In genomic region chr2:197434541-197435513, GRCh38 we compare ENCODE assay signal across 1 cellular context.
TF ChIP-seq lines count a peak whose summit lies in the region.

A gene with protein sequence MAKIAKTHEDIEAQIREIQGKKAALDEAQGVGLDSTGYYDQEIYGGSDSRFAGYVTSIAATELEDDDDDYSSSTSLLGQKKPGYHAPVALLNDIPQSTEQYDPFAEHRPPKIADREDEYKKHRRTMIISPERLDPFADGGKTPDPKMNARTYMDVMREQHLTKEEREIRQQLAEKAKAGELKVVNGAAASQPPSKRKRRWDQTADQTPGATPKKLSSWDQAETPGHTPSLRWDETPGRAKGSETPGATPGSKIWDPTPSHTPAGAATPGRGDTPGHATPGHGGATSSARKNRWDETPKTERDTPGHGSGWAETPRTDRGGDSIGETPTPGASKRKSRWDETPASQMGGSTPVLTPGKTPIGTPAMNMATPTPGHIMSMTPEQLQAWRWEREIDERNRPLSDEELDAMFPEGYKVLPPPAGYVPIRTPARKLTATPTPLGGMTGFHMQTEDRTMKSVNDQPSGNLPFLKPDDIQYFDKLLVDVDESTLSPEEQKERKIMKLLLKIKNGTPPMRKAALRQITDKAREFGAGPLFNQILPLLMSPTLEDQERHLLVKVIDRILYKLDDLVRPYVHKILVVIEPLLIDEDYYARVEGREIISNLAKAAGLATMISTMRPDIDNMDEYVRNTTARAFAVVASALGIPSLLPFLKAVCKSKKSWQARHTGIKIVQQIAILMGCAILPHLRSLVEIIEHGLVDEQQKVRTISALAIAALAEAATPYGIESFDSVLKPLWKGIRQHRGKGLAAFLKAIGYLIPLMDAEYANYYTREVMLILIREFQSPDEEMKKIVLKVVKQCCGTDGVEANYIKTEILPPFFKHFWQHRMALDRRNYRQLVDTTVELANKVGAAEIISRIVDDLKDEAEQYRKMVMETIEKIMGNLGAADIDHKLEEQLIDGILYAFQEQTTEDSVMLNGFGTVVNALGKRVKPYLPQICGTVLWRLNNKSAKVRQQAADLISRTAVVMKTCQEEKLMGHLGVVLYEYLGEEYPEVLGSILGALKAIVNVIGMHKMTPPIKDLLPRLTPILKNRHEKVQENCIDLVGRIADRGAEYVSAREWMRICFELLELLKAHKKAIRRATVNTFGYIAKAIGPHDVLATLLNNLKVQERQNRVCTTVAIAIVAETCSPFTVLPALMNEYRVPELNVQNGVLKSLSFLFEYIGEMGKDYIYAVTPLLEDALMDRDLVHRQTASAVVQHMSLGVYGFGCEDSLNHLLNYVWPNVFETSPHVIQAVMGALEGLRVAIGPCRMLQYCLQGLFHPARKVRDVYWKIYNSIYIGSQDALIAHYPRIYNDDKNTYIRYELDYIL (minus strand): TSS chr2:197435028. CDS start chr2:197434999, 29 bp downstream.

TF ChIP-seq in HepG2, 621 proteins besides CTCF, POLR2A, EP300 and RAD21 (continued from another document and continues in another):
- TF ChIP-seq, protein P1, sequence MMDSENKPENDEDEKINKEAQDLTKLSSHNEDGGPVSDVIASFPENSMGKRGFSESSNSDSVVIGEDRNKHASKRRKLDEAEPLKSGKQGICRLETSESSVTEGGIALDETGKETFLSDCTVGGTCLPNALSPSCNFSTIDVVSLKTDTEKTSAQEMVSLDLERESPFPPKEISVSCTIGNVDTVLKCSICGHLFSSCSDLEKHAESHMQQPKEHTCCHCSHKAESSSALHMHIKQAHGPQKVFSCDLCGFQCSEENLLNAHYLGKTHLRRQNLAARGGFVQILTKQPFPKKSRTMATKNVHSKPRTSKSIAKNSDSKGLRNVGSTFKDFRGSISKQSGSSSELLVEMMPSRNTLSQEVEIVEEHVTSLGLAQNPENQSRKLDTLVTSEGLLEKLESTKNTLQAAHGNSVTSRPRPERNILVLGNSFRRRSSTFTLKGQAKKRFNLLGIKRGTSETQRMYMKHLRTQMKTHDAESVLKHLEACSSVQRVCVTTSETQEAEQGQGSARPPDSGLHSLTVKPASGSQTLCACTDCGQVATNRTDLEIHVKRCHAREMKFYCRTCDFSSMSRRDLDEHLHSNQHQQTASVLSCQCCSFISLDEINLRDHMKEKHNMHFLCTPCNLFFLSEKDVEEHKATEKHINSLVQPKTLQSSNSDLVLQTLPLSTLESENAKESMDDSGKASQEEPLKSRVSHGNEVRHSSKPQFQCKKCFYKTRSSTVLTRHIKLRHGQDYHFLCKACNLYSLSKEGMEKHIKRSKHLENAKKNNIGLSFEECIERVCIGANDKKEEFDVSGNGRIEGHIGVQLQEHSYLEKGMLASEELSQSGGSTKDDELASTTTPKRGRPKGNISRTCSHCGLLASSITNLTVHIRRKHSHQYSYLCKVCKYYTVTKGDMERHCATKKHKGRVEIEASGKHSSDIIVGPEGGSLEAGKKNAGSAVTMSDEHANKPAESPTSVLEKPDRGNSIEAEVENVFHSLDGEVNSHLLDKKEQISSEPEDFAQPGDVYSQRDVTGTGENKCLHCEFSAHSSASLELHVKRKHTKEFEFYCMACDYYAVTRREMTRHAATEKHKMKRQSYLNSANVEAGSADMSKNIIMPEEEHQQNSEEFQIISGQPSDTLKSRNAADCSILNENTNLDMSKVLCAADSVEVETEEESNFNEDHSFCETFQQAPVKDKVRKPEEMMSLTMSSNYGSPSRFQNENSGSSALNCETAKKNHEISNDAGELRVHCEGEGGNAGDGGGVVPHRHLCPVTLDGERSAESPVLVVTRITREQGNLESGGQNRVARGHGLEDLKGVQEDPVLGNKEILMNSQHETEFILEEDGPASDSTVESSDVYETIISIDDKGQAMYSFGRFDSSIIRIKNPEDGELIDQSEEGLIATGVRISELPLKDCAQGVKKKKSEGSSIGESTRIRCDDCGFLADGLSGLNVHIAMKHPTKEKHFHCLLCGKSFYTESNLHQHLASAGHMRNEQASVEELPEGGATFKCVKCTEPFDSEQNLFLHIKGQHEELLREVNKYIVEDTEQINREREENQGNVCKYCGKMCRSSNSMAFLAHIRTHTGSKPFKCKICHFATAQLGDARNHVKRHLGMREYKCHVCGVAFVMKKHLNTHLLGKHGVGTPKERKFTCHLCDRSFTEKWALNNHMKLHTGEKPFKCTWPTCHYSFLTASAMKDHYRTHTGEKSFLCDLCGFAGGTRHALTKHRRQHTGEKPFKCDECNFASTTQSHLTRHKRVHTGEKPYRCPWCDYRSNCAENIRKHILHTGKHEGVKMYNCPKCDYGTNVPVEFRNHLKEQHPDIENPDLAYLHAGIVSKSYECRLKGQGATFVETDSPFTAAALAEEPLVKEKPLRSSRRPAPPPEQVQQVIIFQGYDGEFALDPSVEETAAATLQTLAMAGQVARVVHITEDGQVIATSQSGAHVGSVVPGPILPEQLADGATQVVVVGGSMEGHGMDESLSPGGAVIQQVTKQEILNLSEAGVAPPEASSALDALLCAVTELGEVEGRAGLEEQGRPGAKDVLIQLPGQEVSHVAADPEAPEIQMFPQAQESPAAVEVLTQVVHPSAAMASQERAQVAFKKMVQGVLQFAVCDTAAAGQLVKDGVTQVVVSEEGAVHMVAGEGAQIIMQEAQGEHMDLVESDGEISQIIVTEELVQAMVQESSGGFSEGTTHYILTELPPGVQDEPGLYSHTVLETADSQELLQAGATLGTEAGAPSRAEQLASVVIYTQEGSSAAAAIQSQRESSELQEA (CRISPR knock-in tag; IDR thresholded peaks at IDR 0.05; ENCODE audit: not compliant biosample characterization), result peak; percentile 74
- TF ChIP-seq ZFP62 (CRISPR knock-in tag; IDR thresholded peaks at IDR 0.05), result no peak
- no peak for TF ChIP-seq ZNF263 (CRISPR knock-in tag; IDR thresholded peaks at IDR 0.05)
- TF ChIP-seq ZNF24 (IDR thresholded peaks at IDR 0.05), result no peak
- TF ChIP-seq, protein P2, sequence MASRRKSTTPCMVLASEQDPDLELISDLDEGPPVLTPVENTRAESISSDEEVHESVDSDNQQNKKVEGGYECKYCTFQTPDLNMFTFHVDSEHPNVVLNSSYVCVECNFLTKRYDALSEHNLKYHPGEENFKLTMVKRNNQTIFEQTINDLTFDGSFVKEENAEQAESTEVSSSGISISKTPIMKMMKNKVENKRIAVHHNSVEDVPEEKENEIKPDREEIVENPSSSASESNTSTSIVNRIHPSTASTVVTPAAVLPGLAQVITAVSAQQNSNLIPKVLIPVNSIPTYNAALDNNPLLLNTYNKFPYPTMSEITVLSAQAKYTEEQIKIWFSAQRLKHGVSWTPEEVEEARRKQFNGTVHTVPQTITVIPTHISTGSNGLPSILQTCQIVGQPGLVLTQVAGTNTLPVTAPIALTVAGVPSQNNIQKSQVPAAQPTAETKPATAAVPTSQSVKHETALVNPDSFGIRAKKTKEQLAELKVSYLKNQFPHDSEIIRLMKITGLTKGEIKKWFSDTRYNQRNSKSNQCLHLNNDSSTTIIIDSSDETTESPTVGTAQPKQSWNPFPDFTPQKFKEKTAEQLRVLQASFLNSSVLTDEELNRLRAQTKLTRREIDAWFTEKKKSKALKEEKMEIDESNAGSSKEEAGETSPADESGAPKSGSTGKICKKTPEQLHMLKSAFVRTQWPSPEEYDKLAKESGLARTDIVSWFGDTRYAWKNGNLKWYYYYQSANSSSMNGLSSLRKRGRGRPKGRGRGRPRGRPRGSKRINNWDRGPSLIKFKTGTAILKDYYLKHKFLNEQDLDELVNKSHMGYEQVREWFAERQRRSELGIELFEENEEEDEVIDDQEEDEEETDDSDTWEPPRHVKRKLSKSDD (CRISPR knock-in tag; IDR thresholded peaks at IDR 0.05; ENCODE audit: low read depth), result peak; percentile 35; the same call in 1 of the 2 replicates
- peak; percentile 74 for TF ChIP-seq PPARG (CRISPR knock-in tag; conservative IDR thresholded peaks at IDR 0.05)
- TF ChIP-seq, protein P3, sequence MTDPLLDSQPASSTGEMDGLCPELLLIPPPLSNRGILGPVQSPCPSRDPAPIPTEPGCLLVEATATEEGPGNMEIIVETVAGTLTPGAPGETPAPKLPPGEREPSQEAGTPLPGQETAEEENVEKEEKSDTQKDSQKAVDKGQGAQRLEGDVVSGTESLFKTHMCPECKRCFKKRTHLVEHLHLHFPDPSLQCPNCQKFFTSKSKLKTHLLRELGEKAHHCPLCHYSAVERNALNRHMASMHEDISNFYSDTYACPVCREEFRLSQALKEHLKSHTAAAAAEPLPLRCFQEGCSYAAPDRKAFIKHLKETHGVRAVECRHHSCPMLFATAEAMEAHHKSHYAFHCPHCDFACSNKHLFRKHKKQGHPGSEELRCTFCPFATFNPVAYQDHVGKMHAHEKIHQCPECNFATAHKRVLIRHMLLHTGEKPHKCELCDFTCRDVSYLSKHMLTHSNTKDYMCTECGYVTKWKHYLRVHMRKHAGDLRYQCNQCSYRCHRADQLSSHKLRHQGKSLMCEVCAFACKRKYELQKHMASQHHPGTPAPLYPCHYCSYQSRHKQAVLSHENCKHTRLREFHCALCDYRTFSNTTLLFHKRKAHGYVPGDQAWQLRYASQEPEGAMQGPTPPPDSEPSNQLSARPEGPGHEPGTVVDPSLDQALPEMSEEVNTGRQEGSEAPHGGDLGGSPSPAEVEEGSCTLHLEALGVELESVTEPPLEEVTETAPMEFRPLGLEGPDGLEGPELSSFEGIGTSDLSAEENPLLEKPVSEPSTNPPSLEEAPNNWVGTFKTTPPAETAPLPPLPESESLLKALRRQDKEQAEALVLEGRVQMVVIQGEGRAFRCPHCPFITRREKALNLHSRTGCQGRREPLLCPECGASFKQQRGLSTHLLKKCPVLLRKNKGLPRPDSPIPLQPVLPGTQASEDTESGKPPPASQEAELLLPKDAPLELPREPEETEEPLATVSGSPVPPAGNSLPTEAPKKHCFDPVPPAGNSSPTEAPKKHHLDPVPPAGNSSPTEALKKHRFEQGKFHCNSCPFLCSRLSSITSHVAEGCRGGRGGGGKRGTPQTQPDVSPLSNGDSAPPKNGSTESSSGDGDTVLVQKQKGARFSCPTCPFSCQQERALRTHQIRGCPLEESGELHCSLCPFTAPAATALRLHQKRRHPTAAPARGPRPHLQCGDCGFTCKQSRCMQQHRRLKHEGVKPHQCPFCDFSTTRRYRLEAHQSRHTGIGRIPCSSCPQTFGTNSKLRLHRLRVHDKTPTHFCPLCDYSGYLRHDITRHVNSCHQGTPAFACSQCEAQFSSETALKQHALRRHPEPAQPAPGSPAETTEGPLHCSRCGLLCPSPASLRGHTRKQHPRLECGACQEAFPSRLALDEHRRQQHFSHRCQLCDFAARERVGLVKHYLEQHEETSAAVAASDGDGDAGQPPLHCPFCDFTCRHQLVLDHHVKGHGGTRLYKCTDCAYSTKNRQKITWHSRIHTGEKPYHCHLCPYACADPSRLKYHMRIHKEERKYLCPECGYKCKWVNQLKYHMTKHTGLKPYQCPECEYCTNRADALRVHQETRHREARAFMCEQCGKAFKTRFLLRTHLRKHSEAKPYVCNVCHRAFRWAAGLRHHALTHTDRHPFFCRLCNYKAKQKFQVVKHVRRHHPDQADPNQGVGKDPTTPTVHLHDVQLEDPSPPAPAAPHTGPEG (CRISPR knock-in tag; IDR thresholded peaks at IDR 0.05), result no peak
- TF ChIP-seq PAF1 (CRISPR knock-in tag; IDR thresholded peaks at IDR 0.05), result no peak
- no peak for TF ChIP-seq ARID3A (IDR thresholded peaks at IDR 0.05; ENCODE audit: low read depth, low read length)
- TF ChIP-seq DR1 (CRISPR knock-in tag; IDR thresholded peaks at IDR 0.05), result peak; percentile 100
- peak; percentile 61; the same call in 1 of the 2 replicates for TF ChIP-seq ZNF34 (CRISPR knock-in tag; IDR thresholded peaks at IDR 0.05; ENCODE audit: borderline replicate concordance)
- TF ChIP-seq ZNF569 (CRISPR knock-in tag; IDR thresholded peaks at IDR 0.05; ENCODE audit: borderline replicate concordance), result 0 out of 2 replicates have a peak, but pooled peaks have one; percentile 72
- TF ChIP-seq MEF2D (CRISPR knock-in tag; IDR thresholded peaks at IDR 0.05), result no peak
- peak; percentile 93; the same call in 1 of the 2 replicates for TF ChIP-seq MYC (CRISPR knock-in tag; IDR thresholded peaks at IDR 0.05; ENCODE audit: borderline replicate concordance)
- TF ChIP-seq IRX3 (CRISPR knock-in tag; IDR thresholded peaks at IDR 0.05; ENCODE audit: borderline replicate concordance, low read depth), result peak; percentile 60; the same call in 1 of the 2 replicates
- no peak for TF ChIP-seq JDP2 (CRISPR knock-in tag; IDR thresholded peaks at IDR 0.05; ENCODE audit: borderline replicate concordance)
- TF ChIP-seq ZSCAN9 (CRISPR knock-in tag; IDR thresholded peaks at IDR 0.05; ENCODE audit: borderline replicate concordance), result no peak; the same call in 1 of the 2 replicates
- 0 out of 2 replicates have a peak, but pooled peaks have one; percentile 61 for TF ChIP-seq ZNF678 (CRISPR knock-in tag; IDR thresholded peaks at IDR 0.05)
- no peak for TF ChIP-seq ZNF280D (CRISPR knock-in tag; IDR thresholded peaks at IDR 0.05)
- TF ChIP-seq PHF20 (CRISPR knock-in tag; IDR thresholded peaks at IDR 0.05), result peak; percentile 76
- no peak for TF ChIP-seq FLYWCH1 (CRISPR knock-in tag; IDR thresholded peaks at IDR 0.05)
- TF ChIP-seq ZNF264 (CRISPR knock-in tag; IDR thresholded peaks at IDR 0.05), result peak; percentile 8; the same call in 1 of the 2 replicates
- TF ChIP-seq NR2C2 (CRISPR knock-in tag; IDR thresholded peaks at IDR 0.05; ENCODE audit: borderline replicate concordance), result peak; percentile 74
- no peak for TF ChIP-seq ATRX (CRISPR knock-in tag; IDR thresholded peaks at IDR 0.05; ENCODE audit: borderline replicate concordance)
- no peak for TF ChIP-seq NONO (IDR thresholded peaks at IDR 0.05)
- peak; percentile 76 for TF ChIP-seq NONO (CRISPR knock-in tag; conservative IDR thresholded peaks at IDR 0.05)
